ENCODE assay signal across 10 cellular contexts in the genomic region with DNA sequence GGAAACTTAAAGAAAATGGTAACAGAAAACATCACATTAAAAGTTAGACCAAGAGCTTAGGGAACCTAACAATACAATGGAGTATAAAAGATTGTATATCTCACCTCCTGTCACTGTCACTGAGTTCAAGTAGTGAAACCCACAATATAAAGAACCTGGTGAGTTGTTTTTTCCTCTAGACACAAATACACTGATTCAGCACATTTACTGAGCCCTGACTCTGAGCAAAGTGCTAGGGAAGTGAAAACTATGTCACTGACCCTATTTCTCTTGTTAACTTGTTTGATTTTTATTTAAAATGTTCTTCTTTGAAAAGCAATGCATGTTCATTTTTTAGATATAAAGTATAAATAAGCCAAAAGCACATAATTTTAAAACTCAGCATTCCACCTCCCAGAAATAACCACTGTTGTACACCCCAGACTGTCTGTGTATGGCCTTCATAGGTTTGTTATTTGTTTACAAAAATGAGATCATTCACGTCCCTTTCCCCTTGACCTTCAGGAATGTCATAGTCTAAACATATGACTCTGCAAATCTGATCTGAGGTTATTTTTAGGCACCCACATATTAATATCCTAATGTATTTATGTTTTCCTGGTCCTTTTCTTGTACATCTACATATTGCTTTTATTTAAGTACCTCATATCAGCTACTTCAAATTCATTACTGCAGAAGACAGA.
A peak's percentile ranks its signal among the peaks of the same experiment; 100 is the strongest.
DNase-seq lines count a peak whose midpoint lies in the region; ATAC-seq and TF ChIP-seq lines count a peak whose summit lies in the region.
"Had no signal": no experiment of that assay in that cellular context is flagged by ENCODE, and none has a peak within 500 bp of the region (broad histone marks: within the 10 kb centered on the region; RNA-seq: fewer than 3 reads in every experiment).

No MANE protein-coding gene starts in this region.

- no peak overlapping the region for H3K4me3 ChIP-seq in fibroblast of villous mesenchyme (ENCODE audit: low read depth, low read length)

- DNase-seq in fibroblast of villous mesenchyme (ENCODE audit: low read depth) (peak; percentile 34), NCI-H1417 treated with DMSO at 0.1 percent for 48 hours (lab: John Stamatoyannopoulos, UW) (no peak), NCI-H1436 (lab: John Stamatoyannopoulos, UW) (no peak), GOT3 (lab: John Stamatoyannopoulos, UW) (no peak)
- no peak for DNase-seq in activated CD4-positive, alpha-beta T cell treated with anti-CD3 and anti-CD28 coated beads, Interleukin-2, amount 50 U/mL, for 48 hours
- DNase-seq: NCI-H446, trophoblast cell had no signal

- ATAC-seq in GM18502 (IDR thresholded peaks at IDR 0.05; ENCODE audit: poor library complexity, unreplicated experiment), result peak; percentile 74
- ATAC-seq in GM19467 (IDR thresholded peaks at IDR 0.05; ENCODE audit: unreplicated experiment), result peak; percentile 58
- ATAC-seq in HG03159 (IDR thresholded peaks at IDR 0.05; ENCODE audit: unreplicated experiment), result peak; percentile 59

- no peak for TF ChIP-seq CTCF in fibroblast of villous mesenchyme (IDR thresholded peaks at IDR 0.05; ENCODE audit: insufficient read depth, low read depth, low read length)
